Comparison of ENCODE assay signal across 1 cellular context in genomic region chr4:15888515-15888914, GRCh38.
TF ChIP-seq lines count a peak whose summit lies in the region.

No MANE protein-coding gene starts in this region.

TF ChIP-seq in K562, 482 proteins besides CTCF, POLR2A, EP300 and RAD21 (continued from another document):
- 0 out of 2 replicates have a peak, but pooled peaks have one; percentile 25 for TF ChIP-seq MGA (IDR thresholded peaks at IDR 0.05)
- no peak for TF ChIP-seq ZNF184 (CRISPR knock-in tag; IDR thresholded peaks at IDR 0.05)
- TF ChIP-seq L3MBTL2 (IDR thresholded peaks at IDR 0.05), result peak; percentile 48; the same call in 1 of the 2 replicates
